In the genomic region with DNA sequence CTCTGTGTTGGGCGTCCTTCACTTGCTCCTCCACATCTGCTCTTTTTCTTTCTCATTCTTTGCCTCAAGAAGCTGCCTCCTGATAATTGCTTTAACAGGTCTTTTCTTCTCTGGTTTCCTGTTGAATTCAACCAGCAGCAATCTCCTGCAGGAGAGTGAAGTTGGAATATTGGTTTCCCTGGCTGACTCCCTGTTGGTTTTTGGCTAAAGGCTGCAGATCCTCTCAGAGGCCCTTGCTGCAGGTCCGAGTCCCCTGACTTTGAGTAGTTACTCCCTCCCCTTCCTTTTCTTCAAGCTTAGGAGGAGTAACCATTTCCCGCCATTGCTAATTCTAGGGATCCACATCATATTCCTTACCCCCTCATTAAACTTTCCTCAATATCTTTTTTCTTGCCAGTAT, we compare ENCODE assay signal across 14 cellular contexts. TPM values are rescaled to one million over a fixed set of nuclear protein-coding genes. Genes with fewer than 3 reads are reported as not detected.
DNase-seq lines count a peak whose midpoint lies in the region; ATAC-seq and TF ChIP-seq lines count a peak whose summit lies in the region.
"Had no signal": no experiment of that assay in that cellular context is flagged by ENCODE, and none has a peak within 500 bp of the region (broad histone marks: within the 10 kb centered on the region; RNA-seq: fewer than 3 reads in every experiment).

No MANE protein-coding gene starts in this region.

- peaks cover 43% of the 10 kb centered on the region for H3K4me1 Mint-ChIP-seq in GM23338
- H3K4me1 Mint-ChIP-seq in endodermal cell = peaks cover 9% of the 10 kb centered on the region
- no peaks in the 10 kb centered on the region for H3K4me1 Mint-ChIP-seq in neural progenitor cell

- no peak overlapping the region for H3K9ac ChIP-seq in endodermal cell (ENCODE audit: extremely low read depth, low read length, poor library complexity, severe bottlenecking)
- no peak overlapping the region for H3K9ac ChIP-seq in neural progenitor cell
- H3K9ac ChIP-seq: BLaER1, SK-N-SH had no signal

- H3K79me2 ChIP-seq in GM23338 (replicated peaks; ENCODE audit: insufficient read depth) = no peaks in the 10 kb centered on the region
- H3K79me2 ChIP-seq in neural progenitor cell (ENCODE audit: low read depth) = no peaks in the 10 kb centered on the region

- intact Hi-C loops in upper lobe of right lung (cut with DNase I) = no loop called here

- H3K4me1 ChIP-seq in GM23338 (ENCODE audit: insufficient read depth) (peaks cover 34% of the 10 kb centered on the region), endodermal cell (ENCODE audit: control insufficient read depth, insufficient read depth, low read length) (no peaks in the 10 kb centered on the region), neural progenitor cell (peaks cover 16% of the 10 kb centered on the region), upper lobe of right lung (peaks cover 4% of the 10 kb centered on the region)

- H3K4me2 ChIP-seq in GM23338 (peak overlapping the region; percentile 19; the same call in 1 of the 2 replicates), neural progenitor cell (peak overlapping the region; percentile 11)
- H3K4me2 ChIP-seq: BLaER1, SK-N-SH had no signal

- H3K9me3 Mint-ChIP-seq in GM23338 (no peaks in the 10 kb centered on the region), endodermal cell (no peaks in the 10 kb centered on the region), neural progenitor cell (no peaks in the 10 kb centered on the region)
- H3K9me3 Mint-ChIP-seq: CD8-positive, alpha-beta memory T cell; IgD-negative memory B cell had no signal

- 46 to 70% methylated on average over 2 to 3 of the region's 3 CpGs for WGBS in endodermal cell (ENCODE audit: insufficient coverage in 1 of 2, insufficient read length in 1 of 2), 2 experiments

- peak overlapping the region; percentile 96 for H3K27ac Mint-ChIP-seq in GM23338
- H3K27ac Mint-ChIP-seq in endodermal cell = peak overlapping the region; percentile 78
- no peak overlapping the region for H3K27ac Mint-ChIP-seq in neural progenitor cell
- H3K27ac Mint-ChIP-seq: CD8-positive, alpha-beta memory T cell; IgD-negative memory B cell had no signal

- H4K20me1 ChIP-seq in GM23338 (replicated peaks; ENCODE audit: insufficient read depth) (no peaks in the 10 kb centered on the region), neural progenitor cell (ENCODE audit: low read depth) (no peaks in the 10 kb centered on the region)
- H4K20me1 ChIP-seq: BLaER1 had no signal

- ATAC-seq in GM23338 = peak; percentile 91
- no peak for ATAC-seq in upper lobe of right lung
- ATAC-seq: Right ventricle myocardium inferior had no signal

- DNase-seq in GM23338 (ENCODE audit: low spot score) = peak; percentile 68
- DNase-seq in NCI-H69 (lab: John Stamatoyannopoulos, UW) = peak; percentile 10
- peak; percentile 71 for DNase-seq in endodermal cell
- peak; percentile 40 for DNase-seq in neural progenitor cell (ENCODE audit: low spot score)
- DNase-seq in upper lobe of right lung = no peak
- DNase-seq in activated effector memory CD4-positive, alpha-beta T cell treated with Interleukin-2 at 50 U/mL for 16 hours = no peak
- DNase-seq in NCI-H2227 (lab: John Stamatoyannopoulos, UW; ENCODE audit: unreplicated experiment) = no peak
- no peak for DNase-seq in HuH-7.5 (ENCODE audit: low spot score)
- DNase-seq: CD8-positive, alpha-beta memory T cell; SK-N-SH had no signal

- no peak overlapping the region for H2AFZ ChIP-seq in GM23338
- peak overlapping the region; percentile 80 for H2AFZ ChIP-seq in neural progenitor cell (replicated peaks)

- H3K9me2 ChIP-seq in GM23338 (ENCODE audit: insufficient read depth) = no peaks in the 10 kb centered on the region
- H3K9me2 ChIP-seq: SK-N-SH had no signal

- H3K27ac ChIP-seq in GM23338 (ENCODE audit: low read depth) (peak overlapping the region; percentile 82), endodermal cell (ENCODE audit: low read depth, low read length) (no peak overlapping the region), neural progenitor cell (peak overlapping the region; percentile 75), upper lobe of right lung (no peak overlapping the region)
- H3K27ac ChIP-seq: BLaER1 had no signal

- peaks cover 2% of the 10 kb centered on the region for H3K27me3 Mint-ChIP-seq in GM23338 (ENCODE audit: insufficient read depth, low read depth, poor library complexity)
- H3K27me3 Mint-ChIP-seq in endodermal cell (ENCODE audit: insufficient read depth) = no peaks in the 10 kb centered on the region
- H3K27me3 Mint-ChIP-seq in neural progenitor cell (ENCODE audit: insufficient read depth, low read depth) = peaks cover 2% of the 10 kb centered on the region
- H3K27me3 Mint-ChIP-seq: IgD-negative memory B cell had no signal

- no peak overlapping the region for H3K4me3 ChIP-seq in GM23338
- H3K4me3 ChIP-seq in endodermal cell (ENCODE audit: low read length) = no peak overlapping the region
- H3K4me3 ChIP-seq in neural progenitor cell = no peak overlapping the region
- no peak overlapping the region for H3K4me3 ChIP-seq in upper lobe of right lung
- H3K4me3 ChIP-seq: BLaER1 had no signal

- H3K36me3 ChIP-seq in GM23338 (ENCODE audit: insufficient read depth) (no peaks in the 10 kb centered on the region), endodermal cell (ENCODE audit: control insufficient read depth, insufficient read depth, low read length) (no peaks in the 10 kb centered on the region), neural progenitor cell (no peaks in the 10 kb centered on the region), upper lobe of right lung (no peaks in the 10 kb centered on the region)
- H3K36me3 ChIP-seq: BLaER1 had no signal

- H3F3A ChIP-seq in GM23338 (replicated peaks; ENCODE audit: low read depth) = no peaks in the 10 kb centered on the region
- peaks cover 10% of the 10 kb centered on the region for H3F3A ChIP-seq in neural progenitor cell (ENCODE audit: low read depth)

- H3K4me3 Mint-ChIP-seq in GM23338 (peak overlapping the region; percentile 13; the same call in 1 of the 3 replicates), endodermal cell (no peak overlapping the region), neural progenitor cell (no peak overlapping the region)
- H3K4me3 Mint-ChIP-seq: CD8-positive, alpha-beta memory T cell; IgD-negative memory B cell had no signal

- H3K9me3 ChIP-seq in endodermal cell (ENCODE audit: control insufficient read depth, low read length) (no peaks in the 10 kb centered on the region), neural progenitor cell (ENCODE audit: low read depth) (no peaks in the 10 kb centered on the region), upper lobe of right lung (no peaks in the 10 kb centered on the region)
- H3K9me3 ChIP-seq: BLaER1, SK-N-SH had no signal

- TF ChIP-seq CTCF in GM23338 (conservative IDR thresholded peaks at IDR 0.05; ENCODE audit: low read depth in 2 of 2) = no peak
- TF ChIP-seq CTCF in endodermal cell (conservative IDR thresholded peaks at IDR 0.05) = no peak
- TF ChIP-seq CTCF in neural progenitor cell (IDR thresholded peaks at IDR 0.05) = no peak
- no peak for TF ChIP-seq CTCF in upper lobe of right lung (IDR thresholded peaks at IDR 0.05)

- H3K27me3 ChIP-seq in GM23338 (ENCODE audit: insufficient read depth) (no peaks in the 10 kb centered on the region), endodermal cell (ENCODE audit: control insufficient read depth, insufficient read depth, low read length, poor library complexity, severe bottlenecking) (no peaks in the 10 kb centered on the region), neural progenitor cell (no peaks in the 10 kb centered on the region), upper lobe of right lung (no peaks in the 10 kb centered on the region)
- H3K27me3 ChIP-seq: BLaER1 had no signal

- H3K36me3 Mint-ChIP-seq in GM23338 (ENCODE audit: low read depth) = no peaks in the 10 kb centered on the region
- H3K36me3 Mint-ChIP-seq in endodermal cell (ENCODE audit: low read depth) = no peaks in the 10 kb centered on the region
- H3K36me3 Mint-ChIP-seq in neural progenitor cell = no peaks in the 10 kb centered on the region
- H3K36me3 Mint-ChIP-seq: CD8-positive, alpha-beta memory T cell; IgD-negative memory B cell had no signal

TF ChIP-seq in GM23338, 12 proteins besides CTCF, POLR2A, EP300 and RAD21 (continues in another document):
- no peak for TF ChIP-seq EZH2phosphoT487 (IDR thresholded peaks at IDR 0.05; ENCODE audit: unreplicated experiment)
- 0 out of 2 replicates have a peak, but pooled peaks have one; percentile 23 for TF ChIP-seq ZNF331 (CRISPR knock-in tag; IDR thresholded peaks at IDR 0.05; ENCODE audit: low read depth)
- TF ChIP-seq, protein P1, sequence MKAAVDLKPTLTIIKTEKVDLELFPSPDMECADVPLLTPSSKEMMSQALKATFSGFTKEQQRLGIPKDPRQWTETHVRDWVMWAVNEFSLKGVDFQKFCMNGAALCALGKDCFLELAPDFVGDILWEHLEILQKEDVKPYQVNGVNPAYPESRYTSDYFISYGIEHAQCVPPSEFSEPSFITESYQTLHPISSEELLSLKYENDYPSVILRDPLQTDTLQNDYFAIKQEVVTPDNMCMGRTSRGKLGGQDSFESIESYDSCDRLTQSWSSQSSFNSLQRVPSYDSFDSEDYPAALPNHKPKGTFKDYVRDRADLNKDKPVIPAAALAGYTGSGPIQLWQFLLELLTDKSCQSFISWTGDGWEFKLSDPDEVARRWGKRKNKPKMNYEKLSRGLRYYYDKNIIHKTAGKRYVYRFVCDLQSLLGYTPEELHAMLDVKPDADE (IDR thresholded peaks at IDR 0.05) = no peak
- no peak for TF ChIP-seq STAT1 (IDR thresholded peaks at IDR 0.05; ENCODE audit: unreplicated experiment)
- peak; percentile 64; the same call in 1 of the 2 replicates for TF ChIP-seq ZNF114 (CRISPR knock-in tag; IDR thresholded peaks at IDR 0.05)
- TF ChIP-seq CREB1 (CRISPR knock-in tag; IDR thresholded peaks at IDR 0.05; ENCODE audit: low read depth) = no peak
- no peak for TF ChIP-seq POLR2AphosphoS5 (IDR thresholded peaks at IDR 0.05; ENCODE audit: low read depth)

RNA-seq across cellular contexts. Expression of a gene that starts 4.2 kb away (rescaled TPM):
- total RNA-seq in GM23338 (2014; rRNA removed; shearing (Covaris generic)) = not detected in 2 replicates
- 0.30 TPM in 1 of 2 replicates, not detected in the other for polyA plus RNA-seq in GM23338 (2016; fragmentation: Nextera tagmentation; extraction: Ambion mirVana)
- total RNA-seq in endodermal cell = not detected
- 0.21 TPM for polyA plus RNA-seq in endodermal cell (2013, experiment 1 of 2)
- polyA plus RNA-seq in endodermal cell (2013, experiment 2 of 2) = 0.21 TPM
- 0.62 TPM in 1 of 2 replicates, not detected in the other for total RNA-seq in neural progenitor cell (ENCODE audit: low replicate concordance)
- 1.3 TPM for total RNA-seq in upper lobe of right lung
- total RNA-seq: Right ventricle myocardium inferior had no signal
- polyA plus RNA-seq: AG04450, SK-N-SH had no signal

Comparison
In these comparisons a context has a peak if more than half of its experiments do, and no peak if none do; other contexts are left out.
1. DNase-seq: peak in GM23338 (single experiment), NCI-H69 (single experiment), endodermal cell (single experiment) and neural progenitor cell (single experiment); none in upper lobe of right lung (single experiment), activated effector memory CD4-positive, alpha-beta T cell treated with Interleukin-2 at 50 U/mL for 16 hours (single experiment), NCI-H2227 (single experiment) and HuH-7.5 (single experiment).
2. H3K27ac ChIP-seq: peak in GM23338 (single experiment) and neural progenitor cell (single experiment); none in endodermal cell (single experiment) and upper lobe of right lung (single experiment).